In the genomic region with DNA sequence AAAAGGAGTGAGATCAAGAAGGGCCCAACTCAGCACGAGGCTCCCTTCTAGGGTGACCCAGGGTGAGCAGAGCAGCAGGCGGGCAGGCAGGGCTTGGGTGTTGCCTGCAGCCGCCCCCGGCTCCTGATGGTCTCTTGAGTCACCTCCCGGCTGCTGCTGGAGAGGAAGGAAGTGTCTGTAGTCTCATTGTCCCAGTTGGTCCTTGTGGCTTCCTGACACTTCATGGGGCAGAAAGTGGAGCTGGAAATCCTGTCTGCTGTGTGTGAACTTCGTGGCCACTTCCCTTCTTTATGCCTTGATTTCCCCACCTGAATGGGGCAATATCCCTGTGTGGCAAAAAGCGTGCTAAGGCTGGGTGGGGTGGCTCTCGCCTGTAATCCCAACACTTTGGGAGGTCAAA, we compare ENCODE assay signal across 1 cellular context.
TF ChIP-seq lines count a peak whose summit lies in the region.

No MANE protein-coding gene starts in this region.

TF ChIP-seq in HCT116, 20 proteins besides CTCF, POLR2A, EP300 and RAD21:
- no peak for TF ChIP-seq ATF3 (IDR thresholded peaks at IDR 0.05)
- TF ChIP-seq EZH2phosphoT487 (IDR thresholded peaks at IDR 0.05; ENCODE audit: borderline replicate concordance), result no peak
- no peak for TF ChIP-seq YY1 (IDR thresholded peaks at IDR 0.05; ENCODE audit: extremely low read depth, insufficient replicate concordance, low read depth, low read length)
- no peak for TF ChIP-seq ZBTB33 (IDR thresholded peaks at IDR 0.05; ENCODE audit: extremely low read depth, insufficient replicate concordance, low read length)
- no peak for TF ChIP-seq CEBPB (IDR thresholded peaks at IDR 0.05; ENCODE audit: low read depth)
- no peak for TF ChIP-seq SRF (IDR thresholded peaks at IDR 0.05; ENCODE audit: low read depth)
- TF ChIP-seq CBX3 (IDR thresholded peaks at IDR 0.05; ENCODE audit: low read depth), result no peak
- no peak for TF ChIP-seq REST (IDR thresholded peaks at IDR 0.05; ENCODE audit: low read depth)
- no peak for TF ChIP-seq SP1 (IDR thresholded peaks at IDR 0.05; ENCODE audit: low read depth)
- TF ChIP-seq JUND (IDR thresholded peaks at IDR 0.05), result no peak
- TF ChIP-seq POLR2AphosphoS5 (IDR thresholded peaks at IDR 0.05; ENCODE audit: low read depth, low read length), result no peak
